In the genomic region with DNA sequence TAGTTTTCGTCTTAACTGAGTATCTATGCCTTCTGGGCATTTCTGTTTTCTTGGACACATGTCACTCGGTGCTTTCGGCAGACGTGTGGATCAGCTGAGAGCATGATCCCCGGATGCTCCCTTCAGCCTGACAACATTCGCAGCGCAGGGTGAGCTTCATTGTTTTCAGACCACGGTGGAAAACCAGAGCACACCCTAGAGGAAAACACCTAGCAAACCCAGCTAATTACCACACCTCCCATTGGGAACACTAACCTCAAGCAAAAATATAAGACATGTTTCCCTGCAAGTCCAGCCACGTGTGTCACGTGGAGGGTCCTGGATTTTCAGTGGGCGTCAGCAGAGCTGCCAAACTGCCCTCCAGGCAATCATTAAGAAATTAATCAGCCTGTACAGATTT, we compare ENCODE assay signal across 18 cellular contexts. TPM values are rescaled to one million over a fixed set of nuclear protein-coding genes. Genes with fewer than 3 reads are reported as not detected.
A peak's percentile ranks its signal among the peaks of the same experiment; 100 is the strongest.
DNase-seq lines count a peak whose midpoint lies in the region; ATAC-seq, FAIRE-seq and TF ChIP-seq lines count a peak whose summit lies in the region.
"Had no signal": no experiment of that assay in that cellular context is flagged by ENCODE, and none has a peak within 500 bp of the region (broad histone marks: within the 10 kb centered on the region; RNA-seq: fewer than 3 reads in every experiment).

No MANE protein-coding gene starts in this region.

- H4K20me1 ChIP-seq in astrocyte (ENCODE audit: insufficient read depth, low read length) (no peaks in the 10 kb centered on the region), MM.1S (ENCODE audit: insufficient read depth, low read length) (no peaks in the 10 kb centered on the region)

- H3K9me3 ChIP-seq in HEK293 (ENCODE audit: control insufficient read depth, insufficient read depth, low read depth, low read length), result no peaks in the 10 kb centered on the region
- no peaks in the 10 kb centered on the region for H3K9me3 ChIP-seq in astrocyte (ENCODE audit: insufficient read depth, low read depth, low read length)
- no peaks in the 10 kb centered on the region for H3K9me3 ChIP-seq in MM.1S (replicated peaks; ENCODE audit: insufficient read depth, low read length)
- H3K9me3 ChIP-seq: left ventricle myocardium inferior had no signal

- TF ChIP-seq CTCF in HEK293 (tag by site-specific recombination; IDR thresholded peaks at IDR 0.05) (no peak), astrocyte (IDR thresholded peaks at IDR 0.05; ENCODE audit: insufficient read depth, low read depth, low read length) (no peak), MM.1S (IDR thresholded peaks at IDR 0.05; ENCODE audit: low read length) (no peak)

- H3K27me3 ChIP-seq in astrocyte (ENCODE audit: insufficient read depth, low read length) (peaks cover 7% of the 10 kb centered on the region), MM.1S (replicated peaks; ENCODE audit: insufficient read depth, low read length) (no peaks in the 10 kb centered on the region)

- H3K36me3 ChIP-seq in HEK293 (ENCODE audit: control insufficient read depth in 2 of 2, insufficient read depth in 1 of 2, low read length in 2 of 2) (no peaks in the 10 kb centered on the region), astrocyte (ENCODE audit: insufficient read depth, low read length) (no peaks in the 10 kb centered on the region), MM.1S (replicated peaks; ENCODE audit: insufficient read depth, low read length) (no peaks in the 10 kb centered on the region)

- CTCF ChIA-PET in HEK293 (lab: Yijun Ruan, JAX), result interaction anchor here (0.6 to 0.9 kb wide), 2 partner anchors 23 to 41 kb away, joined by 3 read pairs; no protein-coding TSS in a partner anchor

- H3K4me1 ChIP-seq in HEK293 (ENCODE audit: control insufficient read depth, insufficient read depth, low read length), result peaks cover 33% of the 10 kb centered on the region
- H3K4me1 ChIP-seq in astrocyte (ENCODE audit: insufficient read depth, low read length), result peaks cover 6% of the 10 kb centered on the region
- peaks cover 4% of the 10 kb centered on the region; the same call in 1 of the 2 replicates for H3K4me1 ChIP-seq in MM.1S (ENCODE audit: low read length)
- H3K4me1 ChIP-seq: left ventricle myocardium inferior had no signal

- H3F3A ChIP-seq in MM.1S (ENCODE audit: insufficient read depth, low read length), result no peaks in the 10 kb centered on the region

- POLR2A ChIA-PET in HEK293 (lab: Yijun Ruan, JAX), result no interaction called here

- no peaks in the 10 kb centered on the region for H3K79me2 ChIP-seq in astrocyte (ENCODE audit: insufficient read depth, low read length)
- no peaks in the 10 kb centered on the region for H3K79me2 ChIP-seq in MM.1S (ENCODE audit: low read length)
- H3K79me2 ChIP-seq: parathyroid adenoma had no signal

- peaks cover 11% of the 10 kb centered on the region for H3K27me3 Mint-ChIP-seq in astrocyte (ENCODE audit: low read depth, unreplicated experiment)

- H3K4me1 Mint-ChIP-seq in astrocyte (ENCODE audit: low read depth, unreplicated experiment), result peaks cover 7% of the 10 kb centered on the region

- no peak overlapping the region for H3K27ac Mint-ChIP-seq in astrocyte (ENCODE audit: unreplicated experiment)
- H3K27ac Mint-ChIP-seq: activated CD8-positive, alpha-beta memory T cell treated with anti-CD3 and anti-CD28 coated beads, Interleukin-2, amount 10 ng/mL, durations not matched to agents 7 days and 5 days; T-helper 2 cell treated with Interferon-gamma antibody and Interleukin-4, amounts not matched to agents 5 μg/mL and 100 μg/mL, for 36 hours had no signal

- no peaks in the 10 kb centered on the region for H3K9me2 ChIP-seq in MM.1S (replicated peaks; ENCODE audit: insufficient read depth, low read length)

- H2AFZ ChIP-seq in astrocyte (ENCODE audit: low read depth, low read length) (no peak overlapping the region), MM.1S (ENCODE audit: low read length) (no peak overlapping the region)
- H2AFZ ChIP-seq: parathyroid adenoma had no signal

- H3K9me3 Mint-ChIP-seq in astrocyte (ENCODE audit: unreplicated experiment), result no peaks in the 10 kb centered on the region
- H3K9me3 Mint-ChIP-seq: T-helper 2 cell treated with Interferon-gamma antibody and Interleukin-4, amounts not matched to agents 5 μg/mL and 100 μg/mL, for 36 hours had no signal

- H3K4me2 ChIP-seq in astrocyte (ENCODE audit: low read length), result peak overlapping the region; percentile 35
- no peak overlapping the region for H3K4me2 ChIP-seq in MM.1S (ENCODE audit: low read depth, low read length)

- FAIRE-seq in astrocyte (lab: Jason Lieb, UNC), result no peak
- FAIRE-seq: HepG2, small intestine had no signal

- no peak overlapping the region for H3K4me3 Mint-ChIP-seq in astrocyte (ENCODE audit: unreplicated experiment)
- H3K4me3 Mint-ChIP-seq: activated CD8-positive, alpha-beta memory T cell treated with anti-CD3 and anti-CD28 coated beads, Interleukin-2, amount 10 ng/mL, durations not matched to agents 7 days and 5 days; T-helper 2 cell treated with Interferon-gamma antibody and Interleukin-4, amounts not matched to agents 5 μg/mL and 100 μg/mL, for 36 hours had no signal

- H3K27ac ChIP-seq in HEK293 (ENCODE audit: extremely low read depth, low read depth, low read length) (no peak overlapping the region), astrocyte (ENCODE audit: low read depth, low read length) (no peak overlapping the region), MM.1S (ENCODE audit: low read length) (no peak overlapping the region)
- H3K27ac ChIP-seq: left ventricle myocardium inferior, parathyroid adenoma had no signal

- DNase-seq in DMS153 treated with DMSO at 0.1 percent for 48 hours (lab: John Stamatoyannopoulos, UW; ENCODE audit: unreplicated experiment), result peak; percentile 40
- no peak for DNase-seq in astrocyte (ENCODE audit: low read depth)
- DNase-seq in left kidney (ENCODE audit: low read depth, low spot score), result peak; percentile 29
- DNase-seq in MM.1S, result no peak
- DNase-seq: activated CD8-positive, alpha-beta memory T cell treated with anti-CD3 and anti-CD28 coated beads, Interleukin-2, amount 10 ng/mL, durations not matched to agents 7 days and 5 days; activated effector memory CD4-positive, alpha-beta T cell treated with Interleukin-2 at 50 U/mL for 16 hours; cerebellar nuclear complex; foreskin fibroblast; left ventricle myocardium inferior; SHP77; small intestine had no signal

- no peaks in the 10 kb centered on the region for H3K36me3 Mint-ChIP-seq in astrocyte (ENCODE audit: low read depth, unreplicated experiment)
- H3K36me3 Mint-ChIP-seq: activated CD8-positive, alpha-beta memory T cell treated with anti-CD3 and anti-CD28 coated beads, Interleukin-2, amount 10 ng/mL, durations not matched to agents 7 days and 5 days had no signal

- H3K9ac ChIP-seq in astrocyte (ENCODE audit: low read length) (no peak overlapping the region), MM.1S (ENCODE audit: low read length) (no peak overlapping the region)
- H3K9ac ChIP-seq: parathyroid adenoma had no signal

- no peak overlapping the region for H3K4me3 ChIP-seq in HEK293 (ENCODE audit: low read depth, low read length)
- no peak overlapping the region for H3K4me3 ChIP-seq in astrocyte (ENCODE audit: insufficient read depth, low read depth, low read length)
- H3K4me3 ChIP-seq in MM.1S (ENCODE audit: low read length), result no peak overlapping the region
- H3K4me3 ChIP-seq: left ventricle myocardium inferior had no signal

- ATAC-seq in HG03095 (IDR thresholded peaks at IDR 0.05; ENCODE audit: unreplicated experiment), result no peak
- no peak for ATAC-seq in HG02642 (IDR thresholded peaks at IDR 0.05; ENCODE audit: poor library complexity, unreplicated experiment)
- ATAC-seq: activated CD4-positive, CD25-positive, alpha-beta regulatory T cell treated with anti-CD3 and anti-CD28 coated beads, Interleukin-2, amount 50 U/mL, for 24 hours; activated CD8-positive, alpha-beta memory T cell treated with anti-CD3 and anti-CD28 coated beads, Interleukin-2, amount 10 ng/mL, durations not matched to agents 7 days and 5 days; HepG2 had no signal

TF ChIP-seq in HEK293, 187 proteins besides CTCF, POLR2A, EP300 and RAD21 (continues in another document):
- peak; percentile 98 for TF ChIP-seq ZNF394 (tag by site-specific recombination; IDR thresholded peaks at IDR 0.05; ENCODE audit: borderline replicate concordance)
- peak; percentile 59; the same call in 1 of the 2 replicates for TF ChIP-seq MZF1 (tag by site-specific recombination; IDR thresholded peaks at IDR 0.05; ENCODE audit: borderline replicate concordance)
- TF ChIP-seq PRDM10 (tag by site-specific recombination; IDR thresholded peaks at IDR 0.05), result peak; percentile 34
- TF ChIP-seq TRIM28 (IDR thresholded peaks at IDR 0.05; ENCODE audit: borderline replicate concordance, low read length), result peak; percentile 67; the same call in 1 of the 2 replicates
- TF ChIP-seq ZNF184 (tag by site-specific recombination; IDR thresholded peaks at IDR 0.05), result no peak
- peak; percentile 19; the same call in 1 of the 2 replicates for TF ChIP-seq ZBTB48 (tag by site-specific recombination; IDR thresholded peaks at IDR 0.05)

RNA-seq across cellular contexts. Expression of gene ANKRD29, which starts 31.0 kb away (rescaled TPM):
- 0.70 and 0.75 TPM in 2 replicates for total RNA-seq in astrocyte
- total RNA-seq: activated CD8-positive, alpha-beta memory T cell treated with anti-CD3 and anti-CD28 coated beads, Interleukin-2, amount 10 ng/mL, durations not matched to agents 7 days and 5 days; HepG2 had no signal

RNA-seq across cellular contexts. Expression of gene NPC1, which starts 45.4 kb away (rescaled TPM):
- 36.7 and 42.4 TPM in 2 replicates for total RNA-seq in astrocyte

RNA-seq across cellular contexts. Expression of gene LAMA3, which starts 57.5 kb away (rescaled TPM):
- total RNA-seq in astrocyte, result 0.50 and 0.86 TPM in 2 replicates

Comparison
In these comparisons a context has a peak if more than half of its experiments do, and no peak if none do; other contexts are left out.
1. DNase-seq: peak in DMS153 treated with DMSO at 0.1 percent for 48 hours (single experiment) and left kidney (single experiment); none in astrocyte (single experiment) and MM.1S (single experiment).